Comparison of ENCODE assay signal across 1 cellular context in genomic region chr10:5684318-5684970, GRCh38.
TF ChIP-seq lines count a peak whose summit lies in the region.

Gene TASOR2 (plus strand): TSS chr10:5684838. CDS start chr10:5720643, 35,805 bp downstream.

TF ChIP-seq in K562, 482 proteins besides CTCF, POLR2A, EP300 and RAD21 (continued from another document and continues in another):
- TF ChIP-seq TFE3 (CRISPR knock-in tag; IDR thresholded peaks at IDR 0.05), result peak; percentile 16; the same call in 1 of the 2 replicates
- no peak for TF ChIP-seq PHB2 (IDR thresholded peaks at IDR 0.05; ENCODE audit: low read depth)
- no peak for TF ChIP-seq SMAD2 (IDR thresholded peaks at IDR 0.05; ENCODE audit: low read depth, low read length)
- TF ChIP-seq ZNF395 (CRISPR knock-in tag; IDR thresholded peaks at IDR 0.05), result peak; percentile 88
- TF ChIP-seq TOE1 (IDR thresholded peaks at IDR 0.05; ENCODE audit: borderline replicate concordance), result peak; percentile 74; the same call in 1 of the 2 replicates
- peak; percentile 89; the same call in 1 of the 2 replicates for TF ChIP-seq TOE1 (CRISPR knock-in tag; IDR thresholded peaks at IDR 0.05; ENCODE audit: borderline replicate concordance, low read depth)
- peak; percentile 65; the same call in 1 of the 2 replicates for TF ChIP-seq ZBTB1 (CRISPR knock-in tag; IDR thresholded peaks at IDR 0.05; ENCODE audit: borderline replicate concordance, low read depth)
- peak; percentile 96 for TF ChIP-seq NR2C1 (IDR thresholded peaks at IDR 0.05)
- peak; percentile 97 for TF ChIP-seq NR2C1 (tag; IDR thresholded peaks at IDR 0.05)
- peak; percentile 81; the same call in 1 of the 2 replicates for TF ChIP-seq CUX1 (CRISPR knock-in tag; IDR thresholded peaks at IDR 0.05)
- peak; percentile 77; the same call in 1 of the 2 replicates for TF ChIP-seq KLF13 (tag; IDR thresholded peaks at IDR 0.05; ENCODE audit: borderline replicate concordance, low read depth)
- TF ChIP-seq ZBTB12 (CRISPR knock-in tag; IDR thresholded peaks at IDR 0.05), result peak; percentile 51; the same call in 1 of the 2 replicates
- TF ChIP-seq ZNF175 (CRISPR knock-in tag; IDR thresholded peaks at IDR 0.05; ENCODE audit: low read depth), result peak; percentile 78
- peak; percentile 82 for TF ChIP-seq ZBTB17 (CRISPR knock-in tag; IDR thresholded peaks at IDR 0.05)
- no peak for TF ChIP-seq ZFP30 (CRISPR knock-in tag; IDR thresholded peaks at IDR 0.05; ENCODE audit: borderline replicate concordance)
- TF ChIP-seq PHTF2 (CRISPR knock-in tag; IDR thresholded peaks at IDR 0.05), result 0 out of 2 replicates have a peak, but pooled peaks have one; percentile 15
- TF ChIP-seq SIX5 (IDR thresholded peaks at IDR 0.05; ENCODE audit: borderline replicate concordance in 1 of 2, insufficient read depth in 1 of 2, low read depth in 1 of 2, low read length in 2 of 2), result no peak
- TF ChIP-seq ZNF354B (CRISPR knock-in tag; IDR thresholded peaks at IDR 0.05), result 0 out of 2 replicates have a peak, but pooled peaks have one; percentile 57
- TF ChIP-seq MEIS2 (IDR thresholded peaks at IDR 0.05; ENCODE audit: partially characterized antibody), result peak; percentile 96
- TF ChIP-seq ZBTB34 (CRISPR knock-in tag; IDR thresholded peaks at IDR 0.05), result peak; percentile 72; the same call in 1 of the 2 replicates
- TF ChIP-seq ZNF239 (CRISPR knock-in tag; IDR thresholded peaks at IDR 0.05), result peak; percentile 52; the same call in 1 of the 2 replicates
- TF ChIP-seq ZNF253 (CRISPR knock-in tag; conservative IDR thresholded peaks at IDR 0.05), result no peak
- peak; percentile 91 for TF ChIP-seq VEZF1 (CRISPR knock-in tag; IDR thresholded peaks at IDR 0.05)
- no peak for TF ChIP-seq ATF3 (IDR thresholded peaks at IDR 0.05)
- TF ChIP-seq ATF3 (CRISPR knock-in tag; conservative IDR thresholded peaks at IDR 0.05), result no peak
- no peak for TF ChIP-seq ZBTB8A (IDR thresholded peaks at IDR 0.05; ENCODE audit: partially characterized antibody)
- TF ChIP-seq RERE (CRISPR knock-in tag; IDR thresholded peaks at IDR 0.05; ENCODE audit: borderline replicate concordance), result peak; percentile 86; the same call in 1 of the 2 replicates
- TF ChIP-seq IRF9 (tag; IDR thresholded peaks at IDR 0.05), result 0 out of 2 replicates have a peak, but pooled peaks have one; percentile 2
- TF ChIP-seq PRPF4 (IDR thresholded peaks at IDR 0.05; ENCODE audit: insufficient read depth, low read depth, low read length, poor library complexity, severe bottlenecking), result peak; percentile 46
- TF ChIP-seq KLF6 (CRISPR knock-in tag; IDR thresholded peaks at IDR 0.05; ENCODE audit: borderline replicate concordance), result 0 out of 2 replicates have a peak, but pooled peaks have one; percentile 51
- peak; percentile 70 for TF ChIP-seq RAD51 (IDR thresholded peaks at IDR 0.05; ENCODE audit: borderline replicate concordance, low read depth)
- TF ChIP-seq ZBTB33 (CRISPR knock-in tag; IDR thresholded peaks at IDR 0.05), result peak; percentile 92
